8 cellular contexts compared by ENCODE assay signal in the genomic region with DNA sequence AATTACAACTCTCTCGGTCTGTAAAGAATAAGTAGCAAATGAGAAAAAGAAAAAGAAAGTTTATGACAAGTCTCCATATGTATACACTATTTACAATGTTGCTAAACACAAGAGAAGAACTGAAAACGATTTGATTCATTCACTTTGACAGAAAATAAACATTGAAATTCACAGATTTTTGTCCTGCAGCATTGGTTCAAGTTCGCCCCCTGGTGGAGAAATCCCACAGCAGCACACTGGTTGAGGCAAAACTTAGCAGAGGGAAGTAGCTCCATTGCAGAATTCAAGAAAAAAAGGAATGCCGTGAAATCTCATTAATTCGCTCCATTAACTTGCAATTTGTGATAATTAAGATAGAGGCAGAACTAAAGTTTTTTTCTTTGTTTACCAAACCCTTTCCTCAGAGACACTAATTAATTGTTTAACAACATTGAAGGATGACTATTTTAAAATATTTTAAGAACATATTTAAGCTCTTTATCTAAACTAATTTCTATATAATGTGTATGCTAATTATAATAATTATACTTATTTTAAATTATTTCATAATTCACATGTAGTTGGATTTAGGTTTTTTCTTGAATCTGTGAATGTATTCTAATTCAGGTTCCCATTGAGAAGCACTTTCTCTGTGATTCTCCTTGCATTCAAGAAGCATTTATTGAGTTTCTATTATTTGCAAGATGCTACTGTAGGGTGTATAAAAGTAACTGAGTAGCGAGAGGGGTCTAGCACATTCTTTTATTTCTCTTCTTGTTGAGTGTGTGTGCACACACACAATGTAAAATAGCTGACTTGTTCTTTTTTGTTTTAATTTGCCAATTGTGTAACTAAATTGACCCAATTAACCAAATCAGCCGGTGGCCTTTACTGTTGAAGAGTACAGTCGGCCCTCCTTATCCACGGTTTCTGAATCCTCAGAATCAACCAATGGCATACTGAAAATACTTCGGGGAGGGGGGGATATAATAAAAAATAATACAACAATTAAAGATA.
DNase-seq lines count a peak whose midpoint lies in the region; TF ChIP-seq lines count a peak whose summit lies in the region.

No MANE protein-coding gene starts in this region.

- peak; percentile 87 for TF ChIP-seq CTCF in MCF 10A (IDR thresholded peaks at IDR 0.05; ENCODE audit: unreplicated experiment)

- DNase-seq in CD1c-positive myeloid dendritic cell (ENCODE audit: extremely low spot score) (peak; percentile 68), GM19238 (ENCODE audit: insufficient read length, low spot score) (peak; percentile 25), LoVo (ENCODE audit: low spot score) (peak; percentile 63), UCSD-AML1 (lab: John Stamatoyannopoulos, UW; ENCODE audit: unreplicated experiment) (peak; percentile 55), MCF 10A (ENCODE audit: unreplicated experiment) (peak; percentile 73), islet precursor cell (peak; percentile 75), posterior vena cava (ENCODE audit: low spot score) (no peak)
- peak; percentile 40 to 47 for DNase-seq in stimulated activated CD4-positive, alpha-beta T cell treated with anti-CD3 and anti-CD28 coated beads, Interleukin-1b, Interleukin-23, amount 100 ng/mL, for 4 hours (ENCODE audit: low read depth in 2 of 2)

- H3K4me1 Mint-ChIP-seq in MCF 10A (ENCODE audit: insufficient read depth, unreplicated experiment), result no peaks in the 10 kb centered on the region

- peaks cover 18% of the 10 kb centered on the region for H3K27me3 Mint-ChIP-seq in MCF 10A (ENCODE audit: insufficient read depth, unreplicated experiment)

- POLR2A ChIA-PET in MCF 10A (lab: Yijun Ruan, JAX), result interaction anchor here (0.6 to 1.8 kb wide), 6 partner anchors 33 to 110 kb away, joined by 3 to 7 read pairs (median 3); a partner anchor contains a TSS

- intact Hi-C loops in MCF 10A (cut with micrococcal nuclease), result loop anchor here (1.0 kb wide), 2 partner anchors 108 to 528 kb away; no protein-coding TSS in a partner anchor
- intact Hi-C loops in posterior vena cava (cut with DNase I), result no loop called here

- H3K36me3 Mint-ChIP-seq in MCF 10A (ENCODE audit: insufficient read depth, unreplicated experiment), result no peaks in the 10 kb centered on the region

- H3K27ac Mint-ChIP-seq in MCF 10A (ENCODE audit: low read depth, unreplicated experiment), result no peak overlapping the region

- no peak overlapping the region for H3K4me3 Mint-ChIP-seq in MCF 10A (ENCODE audit: unreplicated experiment)

- H3K9me3 Mint-ChIP-seq in MCF 10A (ENCODE audit: unreplicated experiment), result no peaks in the 10 kb centered on the region

- BruUV-seq in MCF 10A (replicated peaks; lab: Mats Ljungman, UMichigan), result no TSS peak

- CTCF ChIA-PET in MCF 10A (lab: Yijun Ruan, JAX), result interaction anchor here (0.6 to 5.2 kb wide), 46 partner anchors 9 to 1849 kb away, joined by 3 to 141 read pairs (median 3); a partner anchor contains a TSS
